In genomic region chr14:100307215-100308111, GRCh38 we compare ENCODE assay signal across 8 cellular contexts. TPM values are rescaled to one million over a fixed set of nuclear protein-coding genes. Genes with fewer than 3 reads are reported as not detected.
DNase-seq lines count a peak whose midpoint lies in the region; ATAC-seq, FAIRE-seq and TF ChIP-seq lines count a peak whose summit lies in the region.

No MANE protein-coding gene starts in this region.

- peak overlapping the region; percentile 99 for H3K4me2 ChIP-seq in A549

- H3K27ac ChIP-seq in A549 = peak overlapping the region; percentile 68 to 91
- peak overlapping the region; percentile 77 to 90 (median 81) for H3K27ac ChIP-seq in Peyer's patch
- H3K27ac ChIP-seq in endodermal cell (ENCODE audit: low read depth, low read length) = no peak overlapping the region

- no peak for FAIRE-seq in A549 (lab: Jason Lieb, UNC)

- no peak for DNase-seq in A549 (ENCODE audit: low read depth in 1 of 2, low spot score in 1 of 2)
- peak in 1 of 3 donors; percentile 56 for DNase-seq in Peyer's patch
- DNase-seq in endodermal cell = peak; percentile 82
- no peak for DNase-seq in COLO829 (ENCODE audit: low spot score)
- DNase-seq in activated CD4-positive, alpha-beta T cell treated with anti-CD3 and anti-CD28 coated beads, Interleukin-2, amount 50 U/mL, for 48 hours = no peak

- peak overlapping the region; percentile 93 for H3K27ac Mint-ChIP-seq in endodermal cell
- H3K27ac Mint-ChIP-seq in nephron = peak overlapping the region; percentile 29 to 57 (median 40)

- H3K4me3 Mint-ChIP-seq in endodermal cell (peak overlapping the region; percentile 91), nephron (peak overlapping the region; percentile 91 to 94 (median 91))

- H3K4me1 Mint-ChIP-seq in endodermal cell = peaks cover 40% of the 10 kb centered on the region
- peaks cover 38% of the 10 kb centered on the region for H3K4me1 Mint-ChIP-seq in nephron

- H3K9me3 Mint-ChIP-seq in endodermal cell (no peaks in the 10 kb centered on the region), nephron (no peaks in the 10 kb centered on the region)

- H3K27me3 Mint-ChIP-seq in endodermal cell (ENCODE audit: insufficient read depth) = no peaks in the 10 kb centered on the region
- H3K27me3 Mint-ChIP-seq in nephron (ENCODE audit: low read depth) = no peaks in the 10 kb centered on the region

- TF ChIP-seq CTCF in A549 (IDR thresholded peaks at IDR 0.05) (no peak), Peyer's patch (IDR thresholded peaks at IDR 0.05) (no peak), endodermal cell (conservative IDR thresholded peaks at IDR 0.05) (peak; percentile 35), nephron (IDR thresholded peaks at IDR 0.05; ENCODE audit: unreplicated experiment in 3 of 3) (no peak)

- H3K4me3 ChIP-seq in A549 = peak overlapping the region; percentile 88
- H3K4me3 ChIP-seq in Peyer's patch = peak overlapping the region; percentile 81 to 93 (median 83)
- peak overlapping the region; percentile 94 for H3K4me3 ChIP-seq in endodermal cell (ENCODE audit: low read length)

- peaks cover 26% of the 10 kb centered on the region for H3K4me1 ChIP-seq in A549
- H3K4me1 ChIP-seq in Peyer's patch = peaks cover 0 to 39% (median 6%) of the 10 kb centered on the region in 4 donors
- H3K4me1 ChIP-seq in endodermal cell (ENCODE audit: control insufficient read depth, insufficient read depth, low read length) = peaks cover 23% of the 10 kb centered on the region

- 90% methylated on average over 31 of the region's 33 CpGs for WGBS in A549 (ENCODE audit: missing lambda C conversion rate)
- 11 to 17% methylated on average over 18 to 33 of the region's 33 CpGs for WGBS in endodermal cell (ENCODE audit: insufficient coverage in 1 of 2, insufficient read length in 1 of 2), 2 experiments

- H3K9me3 ChIP-seq in A549 = no peaks in the 10 kb centered on the region
- H3K9me3 ChIP-seq in Peyer's patch = no peaks in the 10 kb centered on the region
- H3K9me3 ChIP-seq in endodermal cell (ENCODE audit: control insufficient read depth, low read length) = no peaks in the 10 kb centered on the region

- H3K9ac ChIP-seq in endodermal cell (ENCODE audit: extremely low read depth, low read length, poor library complexity, severe bottlenecking) = peak overlapping the region; percentile 91

- POLR2A ChIA-PET in A549 (lab: Yijun Ruan, JAX) = no interaction called here

- CTCF ChIA-PET in A549 (lab: Yijun Ruan, JAX) = interaction anchor here (0.6 to 2.8 kb wide), 5 partner anchors 13 to 1415 kb away, joined by 3 to 9 read pairs (median 4); partner anchors contain the start of gene SLC25A47

- H3K27me3 ChIP-seq in Peyer's patch = no peaks in the 10 kb centered on the region
- no peaks in the 10 kb centered on the region for H3K27me3 ChIP-seq in endodermal cell (ENCODE audit: control insufficient read depth, insufficient read depth, low read length, poor library complexity, severe bottlenecking)

- ATAC-seq in A549 (no peak), GM19463 (IDR thresholded peaks at IDR 0.05; ENCODE audit: unreplicated experiment) (peak; percentile 5), GM18519 (IDR thresholded peaks at IDR 0.05; ENCODE audit: low FRiP score, unreplicated experiment) (no peak)

- TF ChIP-seq EP300 in A549 (IDR thresholded peaks at IDR 0.05) = no peak

- TF ChIP-seq RAD21 in A549 (conservative IDR thresholded peaks at IDR 0.05 in 1 of 2, IDR thresholded peaks at IDR 0.05 in 1 of 2) = no peak

- H3K36me3 ChIP-seq in Peyer's patch (no peaks in the 10 kb centered on the region), endodermal cell (ENCODE audit: control insufficient read depth, insufficient read depth, low read length) (peaks cover 22% of the 10 kb centered on the region)

- peaks cover 12% of the 10 kb centered on the region for H3K36me3 Mint-ChIP-seq in endodermal cell (ENCODE audit: low read depth)
- no peaks in the 10 kb centered on the region for H3K36me3 Mint-ChIP-seq in nephron (ENCODE audit: low read depth)

- TF ChIP-seq POLR2A in A549 (IDR thresholded peaks at IDR 0.05; ENCODE audit: low read length) (no peak), Peyer's patch (IDR thresholded peaks at IDR 0.05) (no peak)

TF ChIP-seq in A549, 52 proteins besides CTCF, POLR2A, EP300 and RAD21:
- TF ChIP-seq ZC3H11A (IDR thresholded peaks at IDR 0.05) (no peak), JUN (IDR thresholded peaks at IDR 0.05) (no peak), SREBF2 (IDR thresholded peaks at IDR 0.05) (no peak), KDM5A (IDR thresholded peaks at IDR 0.05) (no peak), PHF8 (IDR thresholded peaks at IDR 0.05; ENCODE audit: borderline replicate concordance, low read depth) (no peak), EHMT2 (IDR thresholded peaks at IDR 0.05; ENCODE audit: low read depth) (no peak), E2F6 (IDR thresholded peaks at IDR 0.05; ENCODE audit: borderline replicate concordance, low read depth) (no peak)

RNA-seq across cellular contexts. Expression of gene SLC25A29, which starts 1.2 kb away (rescaled TPM):
- polyA plus RNA-seq in A549 (2011; rRNA removed) = 6.3 and 6.6 TPM in 2 replicates
- 10.4 and 15.5 TPM in 2 replicates for polyA plus RNA-seq in A549 (2012; cell fraction: cytosol; rRNA removed)
- 47.7 and 76.9 TPM in 2 replicates for polyA plus RNA-seq in A549 (2012; cell fraction: nucleus; rRNA removed)
- 11.2 to 15.4 TPM (median 15.1 TPM) in 3 replicates for polyA plus RNA-seq in A549 (2017; fragmentation: RNase III; extraction: RNeasy Plus Mini Kit Qiagen cat#74134 plus additional on column Dnase treatment)
- polyA minus RNA-seq in A549 (2011; rRNA and poly(A)+ RNA removed) = 6.0 and 6.2 TPM in 2 replicates
- 10 to 100 TPM; 11.0 to 74.5 (median 32.0) TPM for total RNA-seq in Peyer's patch
- total RNA-seq in endodermal cell = 100 to 1,000 TPM; 234 to 263 TPM
- 114 TPM for polyA plus RNA-seq in endodermal cell (2013, experiment 1 of 2)
- 95.7 TPM for polyA plus RNA-seq in endodermal cell (2013, experiment 2 of 2)

RNA-seq across cellular contexts. Expression of gene SLC25A47, which starts 15.7 kb away (rescaled TPM):
- polyA plus RNA-seq in A549 (2011; rRNA removed) (not detected in 2 replicates), A549 (2017; fragmentation: RNase III; extraction: RNeasy Plus Mini Kit Qiagen cat#74134 plus additional on column Dnase treatment) (not detected in 3 replicates)
- not detected in 2 replicates for polyA plus RNA-seq in A549 (2012; cell fraction: cytosol; rRNA removed)
- 0.06 TPM in 2 replicates for polyA plus RNA-seq in A549 (2012; cell fraction: nucleus; rRNA removed)
- polyA minus RNA-seq in A549 (2011; rRNA and poly(A)+ RNA removed) = not detected in 2 replicates
- total RNA-seq in Peyer's patch (1 to 10 TPM in 1 of 4 donors, under 1 TPM in 1, not detected in 2; 0.54 to 1.2 TPM), endodermal cell (not detected)
- polyA plus RNA-seq in endodermal cell (2013, experiment 1 of 2) = not detected
- not detected for polyA plus RNA-seq in endodermal cell (2013, experiment 2 of 2)
